Comparison of ENCODE assay signal across 8 cellular contexts in genomic region chr22:49962012-49962750, GRCh38. TPM values are rescaled to one million over a fixed set of nuclear protein-coding genes. Genes with fewer than 3 reads are reported as not detected.
A peak's percentile ranks its signal among the peaks of the same experiment; 100 is the strongest.
DNase-seq lines count a peak whose midpoint lies in the region; ATAC-seq and TF ChIP-seq lines count a peak whose summit lies in the region.

No MANE protein-coding gene starts in this region.

- peak; percentile 69 for TF ChIP-seq POLR2A in GM19193 (IDR thresholded peaks at IDR 0.05; ENCODE audit: extremely low read depth, insufficient read depth, insufficient read length)

- H3K27ac Mint-ChIP-seq in dendritic cell treated with granulocyte-macrophage colony-stimulating factor and Interleukin-4, amounts not matched to agents 40 ng/mL and 50 ng/mL, for 4 days: peak overlapping the region; percentile 97

- H3K36me3 Mint-ChIP-seq in dendritic cell treated with granulocyte-macrophage colony-stimulating factor and Interleukin-4, amounts not matched to agents 40 ng/mL and 50 ng/mL, for 4 days (ENCODE audit: low read depth): peaks cover 56% of the 10 kb centered on the region

- peak overlapping the region; percentile 99 for H3K4me3 Mint-ChIP-seq in dendritic cell treated with granulocyte-macrophage colony-stimulating factor and Interleukin-4, amounts not matched to agents 40 ng/mL and 50 ng/mL, for 4 days

- TF ChIP-seq CTCF in left lung (IDR thresholded peaks at IDR 0.05): no peak

- H3K27me3 ChIP-seq in left lung: no peaks in the 10 kb centered on the region

- peaks cover 0 to 45% of the 10 kb centered on the region in 2 donors for H3K36me3 ChIP-seq in left lung

- peaks cover 35 to 71% of the 10 kb centered on the region in 2 donors for H3K4me1 ChIP-seq in left lung

- ATAC-seq in left lung (peak; percentile 38), GM21723 (IDR thresholded peaks at IDR 0.05; ENCODE audit: unreplicated experiment) (no peak)

- H3K27me3 Mint-ChIP-seq in dendritic cell treated with granulocyte-macrophage colony-stimulating factor and Interleukin-4, amounts not matched to agents 40 ng/mL and 50 ng/mL, for 4 days: no peaks in the 10 kb centered on the region

- no peaks in the 10 kb centered on the region for H3K9me3 Mint-ChIP-seq in dendritic cell treated with granulocyte-macrophage colony-stimulating factor and Interleukin-4, amounts not matched to agents 40 ng/mL and 50 ng/mL, for 4 days

- H3K4me3 ChIP-seq in left lung: peak overlapping the region; percentile 71 to 100

- intact Hi-C loops in dendritic cell treated with granulocyte-macrophage colony-stimulating factor and Interleukin-4, amounts not matched to agents 40 ng/mL and 50 ng/mL, for 4 days (cut with micrococcal nuclease): no loop called here
- intact Hi-C loops in left lung (cut with DNase I): no loop called here

- peaks cover 67% of the 10 kb centered on the region for H3K4me1 Mint-ChIP-seq in dendritic cell treated with granulocyte-macrophage colony-stimulating factor and Interleukin-4, amounts not matched to agents 40 ng/mL and 50 ng/mL, for 4 days (ENCODE audit: low read depth)

- peak overlapping the region; percentile 95 to 97 for H3K27ac ChIP-seq in left lung

- peak; percentile 73 for DNase-seq in A172 (ENCODE audit: low spot score)
- peak; percentile 61 for DNase-seq in NCI-H460 (ENCODE audit: extremely low read depth, low read depth)
- DNase-seq in activated CD4-positive, alpha-beta T cell treated with anti-CD3 and anti-CD28 coated beads, Interleukin-2, amount 50 U/mL, for 48 hours: peak; percentile 91 to 93
- peak; percentile 91 to 94 for DNase-seq in left lung
- DNase-seq in stimulated activated CD4-positive, alpha-beta T cell treated with anti-CD3 and anti-CD28 coated beads, Interleukin-1b, Interleukin-23, amount 100 ng/mL, for 4 hours (ENCODE audit: low read depth in 2 of 2): peak; percentile 81 to 89

- no peaks in the 10 kb centered on the region for H3K9me3 ChIP-seq in left lung

RNA-seq across cellular contexts. Expression of gene PIM3, which starts 1.6 kb away (rescaled TPM):
- 41.7 and 48.7 TPM in 2 replicates for total RNA-seq in A172 (2014; rRNA removed; shearing (Covaris generic))
- 33.0 and 48.3 TPM in 2 replicates for total RNA-seq in NCI-H460 (2014; rRNA removed; shearing (Covaris generic))
- polyA plus RNA-seq in NCI-H460 (2014; cell fraction: nucleus; rRNA removed): 109 and 112 TPM in 2 replicates
- 100 to 1,000 TPM in 1 of 2 donors, 10 to 100 TPM in 1; 80.6 to 129 TPM for total RNA-seq in left lung

RNA-seq across cellular contexts. Expression of gene CRELD2, which starts 43.7 kb away (rescaled TPM):
- 41.9 and 48.3 TPM in 2 replicates for total RNA-seq in A172 (2014; rRNA removed; shearing (Covaris generic))
- total RNA-seq in NCI-H460 (2014; rRNA removed; shearing (Covaris generic)): 23.4 and 25.9 TPM in 2 replicates
- polyA plus RNA-seq in NCI-H460 (2014; cell fraction: nucleus; rRNA removed): 87.1 and 103 TPM in 2 replicates
- 10 to 100 TPM; 59.7 to 79.7 TPM for total RNA-seq in left lung

RNA-seq across cellular contexts. Expression of gene ALG12, which starts 43.9 kb away (rescaled TPM):
- total RNA-seq in A172 (2014; rRNA removed; shearing (Covaris generic)): 8.8 and 10.4 TPM in 2 replicates
- 10.7 and 12.9 TPM in 2 replicates for total RNA-seq in NCI-H460 (2014; rRNA removed; shearing (Covaris generic))
- 21.0 and 24.1 TPM in 2 replicates for polyA plus RNA-seq in NCI-H460 (2014; cell fraction: nucleus; rRNA removed)
- 10 to 100 TPM; 29.4 to 35.2 TPM for total RNA-seq in left lung

RNA-seq across cellular contexts. Expression of gene IL17REL, which starts 50.4 kb away (rescaled TPM):
- total RNA-seq in A172 (2014; rRNA removed; shearing (Covaris generic)): not detected in 2 replicates
- total RNA-seq in NCI-H460 (2014; rRNA removed; shearing (Covaris generic)): not detected in 2 replicates
- polyA plus RNA-seq in NCI-H460 (2014; cell fraction: nucleus; rRNA removed): not detected in 2 replicates
- not detected for total RNA-seq in left lung
